Comparison of ENCODE assay signal across 9 cellular contexts in genomic region chr6:149897855-149898744, GRCh38. TPM values are rescaled to one million over a fixed set of nuclear protein-coding genes. Genes with fewer than 3 reads are reported as not detected.
A peak's percentile ranks its signal among the peaks of the same experiment; 100 is the strongest.
DNase-seq lines count a peak whose midpoint lies in the region; ATAC-seq and TF ChIP-seq lines count a peak whose summit lies in the region.
"Had no signal": no experiment of that assay in that cellular context is flagged by ENCODE, and none has a peak within 500 bp of the region (broad histone marks: within the 10 kb centered on the region; RNA-seq: fewer than 3 reads in every experiment).

Gene RAET1E, minus strand, starts transcription at chr6:149898113. Its CDS starts 7,212 bp downstream, at chr6:149890901.

- H3K4me1 ChIP-seq in HEK293 (ENCODE audit: control insufficient read depth, insufficient read depth, low read length) (peaks cover 9% of the 10 kb centered on the region), spleen (peaks cover 8 to 36% (median 27%) of the 10 kb centered on the region in 6 donors)

- DNase-seq in UCSD-AML1 (lab: John Stamatoyannopoulos, UW; ENCODE audit: unreplicated experiment) (peak; percentile 25), foreskin fibroblast (no peak), spleen (no peak)
- no peak for DNase-seq in effector CD4-positive, alpha-beta T cell
- DNase-seq: stimulated activated CD4-positive, alpha-beta T cell treated with anti-CD3 and anti-CD28 coated beads, Interleukin-2, amount 100 ng/mL, for 48 hours had no signal

- no peak within 1 kb of the TSS for H3K4me3 ChIP-seq in HEK293 (ENCODE audit: low read depth, low read length)
- peak within 1 kb of the TSS; percentile 46 to 59 for H3K4me3 ChIP-seq in foreskin fibroblast (ENCODE audit: low read depth in 1 of 2, low read length in 2 of 2)
- H3K4me3 ChIP-seq in spleen, result peak within 1 kb of the TSS in 3 of 8 donors; percentile 5 to 48 (median 23)

- H3K27ac ChIP-seq in HEK293 (ENCODE audit: extremely low read depth, low read depth, low read length), result no peak within 1 kb of the TSS
- peak within 1 kb of the TSS; percentile 33 to 85 (median 82) for H3K27ac ChIP-seq in spleen

- no peak for TF ChIP-seq POLR2A in spleen (IDR thresholded peaks at IDR 0.05)

- H3K27me3 ChIP-seq in spleen (replicated peaks in 1 of 7), result peaks cover 0 to 5% (median 0%) of the 10 kb centered on the region in 7 donors

- CTCF ChIA-PET in HEK293 (lab: Yijun Ruan, JAX), result interaction anchor here (1.0 to 1.1 kb wide), 3 partner anchors 29 to 57 kb away, joined by 3 to 5 read pairs (median 4); no protein-coding TSS in a partner anchor

- intact Hi-C loops in spleen (cut with DNase I; ENCODE audit: low total_unique reads), result no loop called here

- TF ChIP-seq CTCF in HEK293 (tag by site-specific recombination; IDR thresholded peaks at IDR 0.05) (peak; percentile 27; the same call in 1 of the 2 replicates), foreskin fibroblast (IDR thresholded peaks at IDR 0.05; ENCODE audit: low read depth, low read length) (peak; percentile 3), spleen (IDR thresholded peaks at IDR 0.05 in 8 of 11, conservative IDR thresholded peaks at IDR 0.05 in 3 of 11) (no peak)

- H3K9me3 ChIP-seq in HEK293 (ENCODE audit: control insufficient read depth, insufficient read depth, low read depth, low read length), result no peaks in the 10 kb centered on the region
- H3K9me3 ChIP-seq in spleen, result no peaks in the 10 kb centered on the region

- ATAC-seq in GM18520 (IDR thresholded peaks at IDR 0.05; ENCODE audit: unreplicated experiment), result no peak
- ATAC-seq in GM19351 (IDR thresholded peaks at IDR 0.05; ENCODE audit: unreplicated experiment), result no peak
- ATAC-seq in HG03159 (IDR thresholded peaks at IDR 0.05; ENCODE audit: unreplicated experiment), result no peak

- POLR2A ChIA-PET in HEK293 (lab: Yijun Ruan, JAX), result no interaction called here

- H3K36me3 ChIP-seq in HEK293 (ENCODE audit: control insufficient read depth in 2 of 2, insufficient read depth in 1 of 2, low read length in 2 of 2) (no peaks in the 10 kb centered on the region), spleen (no peaks in the 10 kb centered on the region)

- WGBS in spleen, 5 donors, result 80 to 89% (median 82%) methylated on average over 15 to 17 of the region's 17 CpGs

TF ChIP-seq in HEK293, 187 proteins besides CTCF, POLR2A, EP300 and RAD21:
- TF ChIP-seq ZNF202 (tag by site-specific recombination; IDR thresholded peaks at IDR 0.05; ENCODE audit: borderline replicate concordance) (no peak), ZNF837 (tag by site-specific recombination; IDR thresholded peaks at IDR 0.05) (no peak), ZNF133 (tag by site-specific recombination; IDR thresholded peaks at IDR 0.05) (no peak), ZBTB1 (tag by site-specific recombination; IDR thresholded peaks at IDR 0.05) (no peak), ZNF112 (tag by site-specific recombination; IDR thresholded peaks at IDR 0.05) (no peak), ZBTB20 (tag by site-specific recombination; IDR thresholded peaks at IDR 0.05) (no peak), ZNF266 (tag by site-specific recombination; IDR thresholded peaks at IDR 0.05; ENCODE audit: low read depth) (no peak), ZNF280C (tag by site-specific recombination; IDR thresholded peaks at IDR 0.05) (no peak), GLIS2 (tag by site-specific recombination; IDR thresholded peaks at IDR 0.05) (no peak), ZNF610 (tag by site-specific recombination; IDR thresholded peaks at IDR 0.05; ENCODE audit: borderline replicate concordance) (no peak), FEZF1 (tag by site-specific recombination; IDR thresholded peaks at IDR 0.05) (no peak), ZNF707 (tag by site-specific recombination; IDR thresholded peaks at IDR 0.05) (no peak), PATZ1 (tag by site-specific recombination; IDR thresholded peaks at IDR 0.05) (no peak), ZNF26 (tag by site-specific recombination; IDR thresholded peaks at IDR 0.05) (no peak)

RNA-seq across cellular contexts. Expression of gene RAET1E, which starts in this region (rescaled TPM):
- total RNA-seq in spleen, result 1 to 10 TPM in 6 of 7 donors, under 1 TPM in 1; 0.94 to 3.4 (median 2.0) TPM
- polyA plus RNA-seq in spleen, result under 1 TPM; 0.04 to 0.80 (median 0.23) TPM

Comparison
In these comparisons a context has a peak if more than half of its experiments do, and no peak if none do; other contexts are left out.
1. CTCF ChIP-seq: peak in HEK293 (single experiment) and foreskin fibroblast (single experiment); none in spleen (0 of 11).